9 cellular contexts compared by ENCODE assay signal in the genomic region with DNA sequence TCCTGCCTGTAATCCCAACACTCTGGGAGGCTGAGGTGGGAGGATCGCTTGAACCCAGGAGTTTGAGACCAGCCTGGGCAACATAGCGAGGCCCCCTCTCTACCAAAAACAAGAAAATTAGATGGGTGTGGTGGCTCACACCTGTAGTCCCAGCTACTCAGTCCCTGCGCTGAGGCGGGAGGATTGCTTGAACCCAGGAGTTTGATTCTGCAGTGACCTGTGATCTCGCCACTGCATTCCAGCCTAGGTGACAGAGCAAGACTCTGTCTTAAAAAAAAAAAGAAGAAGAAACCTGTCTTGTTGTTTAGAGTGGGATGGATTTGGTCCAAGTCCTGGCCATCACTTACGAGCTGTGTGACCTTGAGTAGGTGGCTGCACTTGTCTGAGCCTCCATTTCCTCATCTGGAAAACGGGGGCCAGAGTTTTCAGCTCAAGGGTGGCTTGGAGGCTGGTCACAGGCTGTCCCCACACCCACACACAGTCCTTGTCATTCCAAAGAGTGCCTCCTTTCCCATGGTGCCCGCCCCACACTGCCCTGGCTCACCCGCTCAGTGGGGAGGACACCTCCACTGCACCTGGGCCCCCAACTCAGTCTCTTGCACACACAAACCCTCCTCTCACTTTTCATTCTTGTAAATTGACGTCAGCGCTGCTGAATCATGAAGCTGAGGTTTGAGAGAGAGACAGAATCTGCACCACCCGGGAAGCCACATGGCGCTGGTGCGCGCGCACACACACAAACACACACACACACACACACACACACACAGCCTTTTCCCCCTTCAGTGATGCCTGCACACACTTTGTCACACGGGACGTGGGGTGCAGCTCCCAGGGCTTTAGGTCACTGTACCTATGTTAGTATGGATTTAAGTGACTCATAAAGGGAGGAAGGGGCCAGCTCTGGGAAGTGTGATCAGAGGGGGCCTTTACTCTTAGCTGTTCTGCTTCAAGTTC. TPM values are rescaled to one million over a fixed set of nuclear protein-coding genes. Genes with fewer than 3 reads are reported as not detected.
DNase-seq lines count a peak whose midpoint lies in the region; ATAC-seq, FAIRE-seq and TF ChIP-seq lines count a peak whose summit lies in the region.
"Had no signal": no experiment of that assay in that cellular context is flagged by ENCODE, and none has a peak within 500 bp of the region (broad histone marks: within the 10 kb centered on the region; RNA-seq: fewer than 3 reads in every experiment).

No MANE protein-coding gene starts in this region.

- no TSS peak for BruUV-seq in PC-9 (replicated peaks; lab: Mats Ljungman, UMichigan)

- no peak overlapping the region for H2BK12ac ChIP-seq in H1 (ENCODE audit: low read depth, low read length)

- TF ChIP-seq CTCF in H1 (IDR thresholded peaks at IDR 0.05; ENCODE audit: control extremely low read depth in 1 of 3, insufficient read depth in 1 of 3, low read depth in 1 of 3, low read length in 3 of 3) = no peak
- no peak for TF ChIP-seq CTCF in PC-9 (conservative IDR thresholded peaks at IDR 0.05)
- TF ChIP-seq CTCF in left ventricle myocardium inferior (IDR thresholded peaks at IDR 0.05; ENCODE audit: borderline replicate concordance) = no peak
- no peak for TF ChIP-seq CTCF in upper lobe of right lung (IDR thresholded peaks at IDR 0.05)
- no peak for TF ChIP-seq CTCF in WERI-Rb-1 (IDR thresholded peaks at IDR 0.05; ENCODE audit: low read depth, low read length)

- no peak overlapping the region for H2BK15ac ChIP-seq in H1 (ENCODE audit: low read length)

- H3K23ac ChIP-seq in H1 (ENCODE audit: insufficient read length) = no peak overlapping the region

- H3K9me3 ChIP-seq in H1 (ENCODE audit: insufficient read depth in 2 of 2, low read depth in 1 of 2, low read length in 1 of 2) (no peaks in the 10 kb centered on the region), PC-9 (ENCODE audit: insufficient read depth, low read depth) (no peaks in the 10 kb centered on the region), left ventricle myocardium inferior (replicated peaks) (no peaks in the 10 kb centered on the region), upper lobe of right lung (no peaks in the 10 kb centered on the region), WERI-Rb-1 (ENCODE audit: severe bottlenecking) (no peaks in the 10 kb centered on the region)

- H4K91ac ChIP-seq in H1 (replicated peaks; ENCODE audit: insufficient read length, low read length) = no peak overlapping the region

- no peak for FAIRE-seq in H1 (lab: Jason Lieb, UNC)
- FAIRE-seq: colon had no signal

- H2BK120ac ChIP-seq in H1 (replicated peaks; ENCODE audit: low read depth, low read length) = no peak overlapping the region

- TF ChIP-seq RAD21 in H1 (IDR thresholded peaks at IDR 0.05 in 1 of 2, conservative IDR thresholded peaks at IDR 0.05 in 1 of 2; ENCODE audit: low read depth in 2 of 2, low read length in 2 of 2) = no peak

- POLR2A ChIA-PET in H1 (lab: Charles Lee; ENCODE audit: partially characterized antibody) = interaction anchor here (0.8 to 1.7 kb wide), 21 partner anchors 9 to 281 kb away, joined by 3 to 10 read pairs (median 4); no protein-coding TSS in a partner anchor
- POLR2A ChIA-PET in PC-9 (lab: Charles Lee; ENCODE audit: unreplicated experiment) = interaction anchor here (0.6 kb wide), 1 partner anchor 638 kb away, joined by 5 read pairs; no protein-coding TSS in a partner anchor

- no peak overlapping the region for H4K8ac ChIP-seq in H1 (ENCODE audit: extremely low read depth, insufficient read depth, low read length)

- H3K79me1 ChIP-seq in H1 (ENCODE audit: low read depth, low read length) = peaks cover 4% of the 10 kb centered on the region

- H3K4me1 ChIP-seq in H1 (replicated peaks in 1 of 4; ENCODE audit: control insufficient read depth in 3 of 4, insufficient read depth in 4 of 4, low read length in 3 of 4) = peaks cover 0 to 15% (median 7%) of the 10 kb centered on the region in 4 experiments; a peak in 5 of 7 replicates
- peaks cover 15% of the 10 kb centered on the region for H3K4me1 ChIP-seq in PC-9 (replicated peaks; ENCODE audit: insufficient read depth)
- peaks cover 32% of the 10 kb centered on the region for H3K4me1 ChIP-seq in left ventricle myocardium inferior
- peaks cover 13% of the 10 kb centered on the region for H3K4me1 ChIP-seq in upper lobe of right lung

- H3K27ac ChIP-seq in H1 (ENCODE audit: low read depth, low read length) (no peak overlapping the region), PC-9 (no peak overlapping the region), left ventricle myocardium inferior (replicated peaks) (no peak overlapping the region), upper lobe of right lung (no peak overlapping the region), WERI-Rb-1 (no peak overlapping the region)

- intact Hi-C loops in PC-9 (cut with micrococcal nuclease; ENCODE audit: unreplicated experiment) = loop anchor here (10.0 kb wide), 1 partner anchor 197 kb away; no protein-coding TSS in a partner anchor
- intact Hi-C loops in left ventricle myocardium inferior (cut with micrococcal nuclease) = loop anchor here (10.0 kb wide), 1 partner anchor 103 kb away; no protein-coding TSS in a partner anchor
- intact Hi-C loops in upper lobe of right lung (cut with DNase I) = loop anchor here (5.0 kb wide), 1 partner anchor 280 kb away; no protein-coding TSS in a partner anchor

- H2AFZ ChIP-seq in H1 (ENCODE audit: low read length) = no peak overlapping the region
- no peak overlapping the region for H2AFZ ChIP-seq in PC-9

- WGBS in H1 (ENCODE audit: extremely low coverage in 1 of 2, insufficient coverage in 1 of 2, insufficient read length in 1 of 2, insufficient replicate concordance in 2 of 2, low coverage in 1 of 2, low lambda C conversion rate in 2 of 2, missing lambda C conversion rate in 1 of 2), 2 experiments = 84% methylated on average over 18 of the region's 18 CpGs; no CpG with 5 or more reads in 1 of the 2 experiments

- H3K27me3 ChIP-seq in H1 (replicated peaks in 1 of 4; ENCODE audit: control insufficient read depth in 3 of 4, extremely low read depth in 1 of 4, insufficient read depth in 3 of 4, low read length in 3 of 4) = no peaks in the 10 kb centered on the region; a peak in 1 of 7 replicates
- no peaks in the 10 kb centered on the region for H3K27me3 ChIP-seq in PC-9 (ENCODE audit: insufficient read depth, low read depth)
- H3K27me3 ChIP-seq in left ventricle myocardium inferior (ENCODE audit: low read depth) = no peaks in the 10 kb centered on the region
- no peaks in the 10 kb centered on the region for H3K27me3 ChIP-seq in upper lobe of right lung
- no peaks in the 10 kb centered on the region for H3K27me3 ChIP-seq in WERI-Rb-1 (ENCODE audit: insufficient read depth, low read depth, severe bottlenecking)

- H2BK20ac ChIP-seq in H1 (ENCODE audit: low read length) = no peak overlapping the region

- H3K4me2 ChIP-seq in H1 (ENCODE audit: insufficient read depth in 1 of 2, low read depth in 2 of 2, low read length in 2 of 2) (peak overlapping the region in 1 of 2 experiments; percentile 6; a peak in 1 of 4 replicates), PC-9 (no peak overlapping the region)

- H3K4me3 ChIP-seq in H1 (ENCODE audit: extremely low read depth in 1 of 4, insufficient read depth in 2 of 4, low read depth in 3 of 4, low read length in 4 of 4) (no peak overlapping the region), PC-9 (no peak overlapping the region), left ventricle myocardium inferior (no peak overlapping the region), upper lobe of right lung (no peak overlapping the region), WERI-Rb-1 (ENCODE audit: low read depth, low read length) (no peak overlapping the region)

- no peak overlapping the region for H3K56ac ChIP-seq in H1 (replicated peaks; ENCODE audit: insufficient read length, low read depth, low read length)

- peaks cover 5% of the 10 kb centered on the region; the same call in 1 of the 2 replicates for H3F3A ChIP-seq in PC-9 (ENCODE audit: insufficient read depth, low read depth)

- CTCF ChIA-PET in H1 (lab: Charles Lee; ENCODE audit: partially characterized antibody) = interaction anchor here (0.6 to 1.9 kb wide), 11 partner anchors 10 to 288 kb away, joined by 3 to 7 read pairs (median 3); no protein-coding TSS in a partner anchor
- CTCF ChIA-PET in PC-9 (lab: Charles Lee) = no interaction called here

- TF ChIP-seq POLR2A in GM18526 (IDR thresholded peaks at IDR 0.05; ENCODE audit: extremely low read depth, insufficient read length) = peak; percentile 6
- peak in 1 of 2 experiments; percentile 21; a peak in 1 of 3 replicates for TF ChIP-seq POLR2A in H1 (IDR thresholded peaks at IDR 0.05; ENCODE audit: control extremely low read depth in 1 of 2, low read depth in 2 of 2, low read length in 2 of 2)

- no peak for ATAC-seq in upper lobe of right lung

- H3K79me2 ChIP-seq in H1 (ENCODE audit: control insufficient read depth in 1 of 2, insufficient read depth in 2 of 2, low read length in 2 of 2) = peaks cover 0 to 28% of the 10 kb centered on the region in 2 experiments; a peak in 2 of 4 replicates
- H3K79me2 ChIP-seq in PC-9 (ENCODE audit: low read depth) = no peaks in the 10 kb centered on the region

- peaks cover 11% of the 10 kb centered on the region; the same call in 1 of the 2 replicates for H3K23me2 ChIP-seq in H1 (ENCODE audit: low read depth, low read length)

- no peak overlapping the region for H3K14ac ChIP-seq in H1 (ENCODE audit: insufficient read length)

- H2BK5ac ChIP-seq in H1 (ENCODE audit: low read depth, low read length) = no peak overlapping the region

- H3K4ac ChIP-seq in H1 (replicated peaks; ENCODE audit: insufficient read length, low read depth, low read length) = no peak overlapping the region

- H3K9ac ChIP-seq in H1 (replicated peaks in 1 of 4; ENCODE audit: extremely low read depth in 1 of 4, low read depth in 3 of 4, low read length in 3 of 4) = no peak overlapping the region

- no peaks in the 10 kb centered on the region for H3K9me2 ChIP-seq in PC-9 (ENCODE audit: insufficient read depth)

- no peak overlapping the region for H4K5ac ChIP-seq in H1 (ENCODE audit: insufficient read length, low read depth, low read length)

- H3K36me3 ChIP-seq in H1 (ENCODE audit: control insufficient read depth in 2 of 4, insufficient read depth in 4 of 4, low read length in 3 of 4) = peaks cover 0 to 8% (median 5%) of the 10 kb centered on the region in 4 experiments; a peak in 5 of 8 replicates
- H3K36me3 ChIP-seq in PC-9 (ENCODE audit: low read depth) = no peaks in the 10 kb centered on the region
- no peaks in the 10 kb centered on the region for H3K36me3 ChIP-seq in left ventricle myocardium inferior
- peaks cover 5% of the 10 kb centered on the region for H3K36me3 ChIP-seq in upper lobe of right lung
- H3K36me3 ChIP-seq in WERI-Rb-1 = no peaks in the 10 kb centered on the region; the same call in 1 of the 2 replicates

- H3K18ac ChIP-seq in H1 (ENCODE audit: extremely low read depth, low read length) = no peak overlapping the region

- no peak overlapping the region for H2AK5ac ChIP-seq in H1 (ENCODE audit: low read depth, low read length)

- no peak for TF ChIP-seq EP300 in H1 (IDR thresholded peaks at IDR 0.05; ENCODE audit: borderline replicate concordance in 1 of 2, low read depth in 2 of 2, low read length in 2 of 2)

- peaks cover 11 to 22% of the 10 kb centered on the region in 2 experiments for H4K20me1 ChIP-seq in H1 (replicated peaks in 1 of 2; ENCODE audit: control insufficient read depth in 1 of 2, insufficient read depth in 2 of 2, low read length in 2 of 2)
- H4K20me1 ChIP-seq in PC-9 (ENCODE audit: insufficient read depth) = no peaks in the 10 kb centered on the region

- peak; percentile 65 to 81 for DNase-seq in activated CD4-positive, alpha-beta T cell treated with anti-CD3 and anti-CD28 coated beads, Interleukin-2, amount 50 U/mL, for 24 hours (ENCODE audit: low read depth in 1 of 2, low spot score in 1 of 2)
- no peak for DNase-seq in H1 (ENCODE audit: low read depth in 1 of 2, low spot score in 2 of 2)
- DNase-seq in stimulated activated CD8-positive, alpha-beta memory T cell treated with anti-CD3 and anti-CD28 coated beads, Interleukin-12 subunit alpha, Interleukin-12 subunit beta, amount 100 ng/mL, for 24 hours (ENCODE audit: extremely low read depth) = peak; percentile 63
- no peak for DNase-seq in PC-9
- DNase-seq in left ventricle myocardium inferior = no peak
- no peak for DNase-seq in upper lobe of right lung
- no peak for DNase-seq in WERI-Rb-1

RNA-seq across cellular contexts. Expression of gene SOCS1, which starts 4.2 kb away (rescaled TPM):
- 48.9 and 49.8 TPM in 2 replicates for total RNA-seq in H1 (2021; fragmentation: NEBNext Ultra II Directional; extraction: Animal tissue kit (Norgen Biotek cat#: 25700))
- polyA plus RNA-seq in H1 (2011; rRNA removed) = 21.0 and 46.5 TPM in 2 replicates
- polyA plus RNA-seq in H1 (2011; cell fraction: cytosol; rRNA removed) = 17.0 TPM
- polyA plus RNA-seq in H1 (2011; cell fraction: nucleus; rRNA removed) = 36.0 TPM
- polyA plus RNA-seq in H1 (2012, experiment 1 of 2) = 9.9 to 28.9 TPM (median 25.5 TPM) in 4 replicates
- 20.5 TPM for polyA plus RNA-seq in H1 (2012, experiment 2 of 2)
- 83.3 TPM for polyA plus RNA-seq in H1 (2013, experiment 1 of 2)
- polyA plus RNA-seq in H1 (2013, experiment 2 of 2) = 90.5 TPM
- 1.7 and 4.1 TPM in 2 replicates for polyA minus RNA-seq in H1 (2011; rRNA and poly(A)+ RNA removed)
- polyA minus RNA-seq in H1 (2011; cell fraction: cytosol; rRNA and poly(A)+ RNA removed) = 22.5 TPM
- polyA minus RNA-seq in H1 (2011; cell fraction: nucleus; rRNA and poly(A)+ RNA removed) = 60.0 TPM
- total RNA-seq in PC-9 (2021) (4.6 and 6.7 TPM in 2 replicates), left ventricle myocardium inferior (2.9 TPM), upper lobe of right lung (15.3 TPM)

RNA-seq across cellular contexts. Expression of gene TNP2, which starts 17.3 kb away (rescaled TPM):
- total RNA-seq in H1 (2021; fragmentation: NEBNext Ultra II Directional; extraction: Animal tissue kit (Norgen Biotek cat#: 25700)) = not detected in 2 replicates
- polyA plus RNA-seq in H1 (2011; rRNA removed) = not detected in 2 replicates
- polyA plus RNA-seq in H1 (2011; cell fraction: cytosol; rRNA removed) = not detected
- not detected for polyA plus RNA-seq in H1 (2011; cell fraction: nucleus; rRNA removed)
- not detected in 4 replicates for polyA plus RNA-seq in H1 (2012, experiment 1 of 2)
- not detected for polyA plus RNA-seq in H1 (2012, experiment 2 of 2)
- not detected for polyA plus RNA-seq in H1 (2013, experiment 1 of 2)
- not detected for polyA plus RNA-seq in H1 (2013, experiment 2 of 2)
- not detected in 2 replicates for polyA minus RNA-seq in H1 (2011; rRNA and poly(A)+ RNA removed)
- polyA minus RNA-seq in H1 (2011; cell fraction: cytosol; rRNA and poly(A)+ RNA removed) = not detected
- polyA minus RNA-seq in H1 (2011; cell fraction: nucleus; rRNA and poly(A)+ RNA removed) = not detected
- total RNA-seq in PC-9 (2021) (not detected in 2 replicates), left ventricle myocardium inferior (not detected), upper lobe of right lung (not detected)

RNA-seq across cellular contexts. Expression of gene PRM3, which starts 21.6 kb away (rescaled TPM):
- total RNA-seq in H1 (2021; fragmentation: NEBNext Ultra II Directional; extraction: Animal tissue kit (Norgen Biotek cat#: 25700)) = not detected in 2 replicates
- not detected in 2 replicates for polyA plus RNA-seq in H1 (2011; rRNA removed)
- polyA plus RNA-seq in H1 (2011; cell fraction: cytosol; rRNA removed) = not detected
- not detected for polyA plus RNA-seq in H1 (2011; cell fraction: nucleus; rRNA removed)
- polyA plus RNA-seq in H1 (2012, experiment 1 of 2) = not detected in 4 replicates
- not detected for polyA plus RNA-seq in H1 (2012, experiment 2 of 2)
- polyA plus RNA-seq in H1 (2013, experiment 1 of 2) = not detected
- polyA plus RNA-seq in H1 (2013, experiment 2 of 2) = not detected
- not detected in 2 replicates for polyA minus RNA-seq in H1 (2011; rRNA and poly(A)+ RNA removed)
- not detected for polyA minus RNA-seq in H1 (2011; cell fraction: cytosol; rRNA and poly(A)+ RNA removed)
- polyA minus RNA-seq in H1 (2011; cell fraction: nucleus; rRNA and poly(A)+ RNA removed) = not detected
- total RNA-seq in PC-9 (2021) = not detected in 2 replicates
- total RNA-seq in left ventricle myocardium inferior = not detected
- not detected for total RNA-seq in upper lobe of right lung

RNA-seq across cellular contexts. Expression of gene PRM2, which starts 24.5 kb away (rescaled TPM):
- total RNA-seq in H1 (2021; fragmentation: NEBNext Ultra II Directional; extraction: Animal tissue kit (Norgen Biotek cat#: 25700)) = not detected in 2 replicates
- not detected in 2 replicates for polyA plus RNA-seq in H1 (2011; rRNA removed)
- not detected for polyA plus RNA-seq in H1 (2011; cell fraction: cytosol; rRNA removed)
- polyA plus RNA-seq in H1 (2011; cell fraction: nucleus; rRNA removed) = not detected
- polyA plus RNA-seq in H1 (2012, experiment 1 of 2) = not detected in 4 replicates
- polyA plus RNA-seq in H1 (2012, experiment 2 of 2) = not detected
- polyA plus RNA-seq in H1 (2013, experiment 1 of 2) = not detected
- not detected for polyA plus RNA-seq in H1 (2013, experiment 2 of 2)
- not detected in 2 replicates for polyA minus RNA-seq in H1 (2011; rRNA and poly(A)+ RNA removed)
- polyA minus RNA-seq in H1 (2011; cell fraction: cytosol; rRNA and poly(A)+ RNA removed) = not detected
- not detected for polyA minus RNA-seq in H1 (2011; cell fraction: nucleus; rRNA and poly(A)+ RNA removed)
- total RNA-seq in PC-9 (2021) (not detected in 2 replicates), left ventricle myocardium inferior (not detected), upper lobe of right lung (not detected)

RNA-seq across cellular contexts. Expression of gene PRM1, which starts 29.3 kb away (rescaled TPM):
- 0.82 and 0.92 TPM in 2 replicates for total RNA-seq in H1 (2021; fragmentation: NEBNext Ultra II Directional; extraction: Animal tissue kit (Norgen Biotek cat#: 25700))
- polyA plus RNA-seq in H1 (2011; rRNA removed) = 0.54 TPM in 1 of 2 replicates, not detected in the other
- 0.65 TPM for polyA plus RNA-seq in H1 (2011; cell fraction: cytosol; rRNA removed)
- 0.47 TPM for polyA plus RNA-seq in H1 (2011; cell fraction: nucleus; rRNA removed)
- 0.60 to 1.1 TPM in 2 of 4 replicates, not detected in the others for polyA plus RNA-seq in H1 (2012, experiment 1 of 2)
- polyA plus RNA-seq in H1 (2012, experiment 2 of 2) = not detected
- polyA plus RNA-seq in H1 (2013, experiment 1 of 2) = 1.3 TPM
- polyA plus RNA-seq in H1 (2013, experiment 2 of 2) = 0.68 TPM
- not detected in 2 replicates for polyA minus RNA-seq in H1 (2011; rRNA and poly(A)+ RNA removed)
- not detected for polyA minus RNA-seq in H1 (2011; cell fraction: cytosol; rRNA and poly(A)+ RNA removed)
- polyA minus RNA-seq in H1 (2011; cell fraction: nucleus; rRNA and poly(A)+ RNA removed) = not detected
- total RNA-seq in PC-9 (2021) (not detected in 2 replicates), left ventricle myocardium inferior (not detected), upper lobe of right lung (not detected)

Comparison
In these comparisons a context has a peak if more than half of its experiments do, and no peak if none do; other contexts are left out.
1. DNase-seq: peak in activated CD4-positive, alpha-beta T cell treated with anti-CD3 and anti-CD28 coated beads, Interleukin-2, amount 50 U/mL, for 24 hours (2 of 2) and stimulated activated CD8-positive, alpha-beta memory T cell treated with anti-CD3 and anti-CD28 coated beads, Interleukin-12 subunit alpha, Interleukin-12 subunit beta, amount 100 ng/mL, for 24 hours (single experiment); none in H1 (0 of 2), PC-9 (0 of 2), left ventricle myocardium inferior (single experiment), upper lobe of right lung (single experiment) and WERI-Rb-1 (single experiment).